ENCODE assay signal across 10 cellular contexts in genomic region chr19:15469513-15470297, GRCh38. TPM values are rescaled to one million over a fixed set of nuclear protein-coding genes. Genes with fewer than 3 reads are reported as not detected.
A peak's percentile ranks its signal among the peaks of the same experiment; 100 is the strongest.
DNase-seq lines count a peak whose midpoint lies in the region; ATAC-seq and TF ChIP-seq lines count a peak whose summit lies in the region.
"Had no signal": no experiment of that assay in that cellular context is flagged by ENCODE, and none has a peak within 500 bp of the region (broad histone marks: within the 10 kb centered on the region; RNA-seq: fewer than 3 reads in every experiment).

No MANE protein-coding gene starts in this region.

- peaks cover 37% of the 10 kb centered on the region for H3K27me3 ChIP-seq in suprapubic skin

- peaks cover 3% of the 10 kb centered on the region for H3K27me3 Mint-ChIP-seq in activated CD4-positive, alpha-beta T cell treated with anti-CD3 and anti-CD28 coated beads for 36 hours
- peaks cover 4% of the 10 kb centered on the region for H3K27me3 Mint-ChIP-seq in activated T-helper 17 cell treated with anti-CD3 and anti-CD28 coated beads, Interleukin-2, amount 50 U/mL, for 72 hours

- peak overlapping the region; percentile 50 for H3K4me3 ChIP-seq in iPS-11a (ENCODE audit: low read depth, low read length)
- peak overlapping the region; percentile 34 for H3K4me3 ChIP-seq in suprapubic skin

- no peaks in the 10 kb centered on the region for H3K36me3 ChIP-seq in suprapubic skin

- ATAC-seq in activated CD4-positive, alpha-beta T cell treated with anti-CD3 and anti-CD28 coated beads for 36 hours: peak; percentile 35
- ATAC-seq in activated T-helper 17 cell treated with anti-CD3 and anti-CD28 coated beads, Interleukin-2, amount 50 U/mL, for 72 hours (replicated peaks): no peak
- no peak for ATAC-seq in HG02610 (IDR thresholded peaks at IDR 0.05; ENCODE audit: unreplicated experiment)

- CTCF ChIA-PET in activated CD4-positive, alpha-beta T cell treated with anti-CD3 and anti-CD28 coated beads for 36 hours (lab: Charles Lee): interaction anchor here (3.2 kb wide), 1 partner anchor 50 kb away, joined by 17 read pairs; the partner anchor contains the start of gene AKAP8L

- DNase-seq in activated CD4-positive, alpha-beta T cell treated with anti-CD3 and anti-CD28 coated beads for 36 hours: peak; percentile 56
- no peak for DNase-seq in activated CD4-positive, alpha-beta T cell treated with anti-CD3 and anti-CD28 coated beads, Interleukin-2, amount 50 U/mL, for 1 hour
- no peak for DNase-seq in suprapubic skin (ENCODE audit: low spot score in 2 of 2)
- DNase-seq in foreskin melanocyte: no peak
- DNase-seq in superior temporal gyrus (ENCODE audit: extremely low spot score): no peak
- DNase-seq: DND-41 had no signal

- peaks cover 53% of the 10 kb centered on the region for H3K4me1 Mint-ChIP-seq in activated CD4-positive, alpha-beta T cell treated with anti-CD3 and anti-CD28 coated beads for 36 hours
- H3K4me1 Mint-ChIP-seq in activated T-helper 17 cell treated with anti-CD3 and anti-CD28 coated beads, Interleukin-2, amount 50 U/mL, for 72 hours: peaks cover 40% of the 10 kb centered on the region

- TF ChIP-seq EP300 in suprapubic skin (IDR thresholded peaks at IDR 0.05): no peak

- peaks cover 8% of the 10 kb centered on the region for H3K36me3 Mint-ChIP-seq in activated CD4-positive, alpha-beta T cell treated with anti-CD3 and anti-CD28 coated beads for 36 hours (ENCODE audit: low read depth)
- H3K36me3 Mint-ChIP-seq in activated T-helper 17 cell treated with anti-CD3 and anti-CD28 coated beads, Interleukin-2, amount 50 U/mL, for 72 hours (ENCODE audit: low read depth): peaks cover 11% of the 10 kb centered on the region

- no peak for TF ChIP-seq POLR2A in suprapubic skin (IDR thresholded peaks at IDR 0.05)

- H3K9me3 Mint-ChIP-seq in activated CD4-positive, alpha-beta T cell treated with anti-CD3 and anti-CD28 coated beads for 36 hours (ENCODE audit: low read depth): peaks cover 2% of the 10 kb centered on the region
- no peaks in the 10 kb centered on the region for H3K9me3 Mint-ChIP-seq in activated T-helper 17 cell treated with anti-CD3 and anti-CD28 coated beads, Interleukin-2, amount 50 U/mL, for 72 hours

- H3K27ac Mint-ChIP-seq in activated CD4-positive, alpha-beta T cell treated with anti-CD3 and anti-CD28 coated beads for 36 hours: peak overlapping the region; percentile 38
- H3K27ac Mint-ChIP-seq in activated T-helper 17 cell treated with anti-CD3 and anti-CD28 coated beads, Interleukin-2, amount 50 U/mL, for 72 hours: peak overlapping the region; percentile 94

- POLR2A ChIA-PET in activated CD4-positive, alpha-beta T cell treated with anti-CD3 and anti-CD28 coated beads for 36 hours (lab: Charles Lee): no interaction called here

- peaks cover 11% of the 10 kb centered on the region for H3K4me1 ChIP-seq in suprapubic skin

- no peak for TF ChIP-seq CTCF in suprapubic skin (IDR thresholded peaks at IDR 0.05)

- H3K27ac ChIP-seq in suprapubic skin: no peak overlapping the region

- intact Hi-C loops in activated CD4-positive, alpha-beta T cell treated with anti-CD3 and anti-CD28 coated beads for 36 hours (cut with DNase I, micrococcal nuclease): loop anchor here in 1 of 2 experiments (5.0 to 10.0 kb wide), 4 partner anchors 137 to 1095 kb away; partner anchors contain the start of genes BRD4 and TPM4

- H3K9me3 ChIP-seq in suprapubic skin: no peaks in the 10 kb centered on the region

- 5% methylated on average over 30 of the region's 65 CpGs for WGBS in suprapubic skin

- H3K4me3 Mint-ChIP-seq in activated CD4-positive, alpha-beta T cell treated with anti-CD3 and anti-CD28 coated beads for 36 hours: peak overlapping the region; percentile 61
- peak overlapping the region; percentile 74 for H3K4me3 Mint-ChIP-seq in activated T-helper 17 cell treated with anti-CD3 and anti-CD28 coated beads, Interleukin-2, amount 50 U/mL, for 72 hours

RNA-seq across cellular contexts. Expression of gene RASAL3, which starts 5.4 kb away (rescaled TPM):
- 10 to 100 TPM; 80.7 to 97.7 TPM for total RNA-seq in activated CD4-positive, alpha-beta T cell treated with anti-CD3 and anti-CD28 coated beads for 36 hours
- 100 to 1,000 TPM; 126 to 134 TPM for total RNA-seq in activated T-helper 17 cell treated with anti-CD3 and anti-CD28 coated beads, Interleukin-2, amount 50 U/mL, for 72 hours
- 1 to 10 TPM in 2 of 4 donors, under 1 TPM in 2; 0.70 to 2.4 (median 1.0) TPM for total RNA-seq in suprapubic skin
- total RNA-seq: HT1080 had no signal

RNA-seq across cellular contexts. Expression of gene PGLYRP2, which starts 9.6 kb away (rescaled TPM):
- under 1 TPM in 1 of 2 experiments, not detected in 1; 0.14 TPM for total RNA-seq in activated CD4-positive, alpha-beta T cell treated with anti-CD3 and anti-CD28 coated beads for 36 hours
- under 1 TPM in 1 of 2 donors, not detected in 1; 0.11 TPM for total RNA-seq in activated T-helper 17 cell treated with anti-CD3 and anti-CD28 coated beads, Interleukin-2, amount 50 U/mL, for 72 hours
- under 1 TPM in 1 of 4 donors, not detected in 3; 0.21 TPM for total RNA-seq in suprapubic skin
- total RNA-seq: HT1080 had no signal

RNA-seq across cellular contexts. Expression of gene WIZ, which starts 19.9 kb away (rescaled TPM):
- total RNA-seq in activated CD4-positive, alpha-beta T cell treated with anti-CD3 and anti-CD28 coated beads for 36 hours: 10 to 100 TPM; 21.2 to 22.6 TPM
- total RNA-seq in activated T-helper 17 cell treated with anti-CD3 and anti-CD28 coated beads, Interleukin-2, amount 50 U/mL, for 72 hours: 10 to 100 TPM; 27.7 to 30.0 TPM
- 10 to 100 TPM; 39.1 to 44.9 (median 41.0) TPM for total RNA-seq in suprapubic skin

RNA-seq across cellular contexts. Expression of gene CYP4F22, which starts 38.6 kb away (rescaled TPM):
- under 1 TPM; 0.54 to 0.80 TPM for total RNA-seq in activated CD4-positive, alpha-beta T cell treated with anti-CD3 and anti-CD28 coated beads for 36 hours
- under 1 TPM; 0.58 to 0.73 TPM for total RNA-seq in activated T-helper 17 cell treated with anti-CD3 and anti-CD28 coated beads, Interleukin-2, amount 50 U/mL, for 72 hours
- 10 to 100 TPM; 26.0 to 77.7 (median 55.5) TPM for total RNA-seq in suprapubic skin
- total RNA-seq: HT1080 had no signal

RNA-seq across cellular contexts. Expression of gene AKAP8L, which starts 50.9 kb away (rescaled TPM):
- total RNA-seq in activated CD4-positive, alpha-beta T cell treated with anti-CD3 and anti-CD28 coated beads for 36 hours: 10 to 100 TPM; 76.2 to 89.9 TPM
- total RNA-seq in activated T-helper 17 cell treated with anti-CD3 and anti-CD28 coated beads, Interleukin-2, amount 50 U/mL, for 72 hours: 10 to 100 TPM; 64.8 to 68.4 TPM
- 100 to 1,000 TPM in 2 of 4 donors, 10 to 100 TPM in 2; 97.5 to 259 (median 118) TPM for total RNA-seq in suprapubic skin

Comparison
In these comparisons a context has a peak if more than half of its experiments do, and no peak if none do; other contexts are left out.
1. RNA of gene RASAL3, which starts 5.4 kb away (total RNA-seq): 126 to 134 TPM in activated T-helper 17 cell treated with anti-CD3 and anti-CD28 coated beads, Interleukin-2, amount 50 U/mL, for 72 hours and 80.7 to 97.7 TPM in activated CD4-positive, alpha-beta T cell treated with anti-CD3 and anti-CD28 coated beads for 36 hours; 0.70 to 2.4 TPM in suprapubic skin; every median in the first group is over 10 times any median in the second.